ENCODE assay signal across 8 cellular contexts in genomic region chr3:48634661-48635221, GRCh38. TPM values are rescaled to one million over a fixed set of nuclear protein-coding genes. Genes with fewer than 3 reads are reported as not detected.
DNase-seq lines count a peak whose midpoint lies in the region; ATAC-seq and TF ChIP-seq lines count a peak whose summit lies in the region.

No MANE protein-coding gene starts in this region.

- TF ChIP-seq CTCF in left ventricle myocardium inferior (IDR thresholded peaks at IDR 0.05; ENCODE audit: borderline replicate concordance): no peak
- TF ChIP-seq CTCF in psoas muscle (IDR thresholded peaks at IDR 0.05): no peak

- intact Hi-C loops in left ventricle myocardium inferior (cut with micrococcal nuclease) (no loop called here), psoas muscle (cut with DNase I) (loop anchor here in 1 of 2 donors (2.0 kb wide), 2 partner anchors 26 to 76 kb away; partner anchors contain the start of gene UQCRC1)

- 3 to 4% (median 4%) methylated on average over 29 to 30 of the region's 30 CpGs for WGBS in psoas muscle, 3 donors

- H3K36me3 ChIP-seq in left ventricle myocardium inferior: peaks cover 34% of the 10 kb centered on the region
- H3K36me3 ChIP-seq in psoas muscle (ENCODE audit: insufficient read depth in 1 of 2, low read depth in 1 of 2): peaks cover 0 to 21% of the 10 kb centered on the region in 2 donors

- peak overlapping the region; percentile 94 for H3K27ac ChIP-seq in left ventricle myocardium inferior (replicated peaks)
- peak overlapping the region; percentile 79 for H3K27ac ChIP-seq in psoas muscle

- H3K27me3 ChIP-seq in left ventricle myocardium inferior (ENCODE audit: low read depth) (no peaks in the 10 kb centered on the region), psoas muscle (ENCODE audit: insufficient read depth in 3 of 3, low read length in 2 of 3) (no peaks in the 10 kb centered on the region)

- H3K9me3 ChIP-seq in left ventricle myocardium inferior (replicated peaks) (no peaks in the 10 kb centered on the region), psoas muscle (no peaks in the 10 kb centered on the region)

- in situ Hi-C loops in SK-MEL-5 (cut with HindIII; ENCODE audit: low pct_unique_long_range_greater_than_20kb, low sequenced_read_pairs): no loop called here

- peak overlapping the region; percentile 98 for H3K4me3 ChIP-seq in left ventricle myocardium inferior
- peak overlapping the region; percentile 92 for H3K4me3 ChIP-seq in psoas muscle

- DNase-seq in NK-92 treated with Interleukin-12 subunit alpha and Interleukin-12 subunit beta, amount 100 ng/mL, for 24 hours (lab: John Stamatoyannopoulos, UW): peak; percentile 16
- DNase-seq in NK-92 (lab: John Stamatoyannopoulos, UW; ENCODE audit: unreplicated experiment) (no peak), SK-MEL-5 (ENCODE audit: low read depth, low spot score) (peak; percentile 60), left ventricle myocardium inferior (peak; percentile 55), psoas muscle (peak; percentile 60 to 74), ureter (ENCODE audit: low spot score) (no peak)
- DNase-seq in activated naive CD8-positive, alpha-beta T cell treated with anti-CD3 and anti-CD28 coated beads, Interleukin-2, amount 50 U/mL, for 16 hours (ENCODE audit: low read depth, low spot score): peak; percentile 31

- peak; percentile 32 for ATAC-seq in HG03342 (IDR thresholded peaks at IDR 0.05; ENCODE audit: unreplicated experiment)
- ATAC-seq in psoas muscle: peak; percentile 32 to 53 (median 43)

- H3K4me1 ChIP-seq in left ventricle myocardium inferior: peaks cover 32% of the 10 kb centered on the region
- peaks cover 19% of the 10 kb centered on the region for H3K4me1 ChIP-seq in psoas muscle

RNA-seq across cellular contexts. Expression of gene SLC26A6, which starts 0.5 kb away (rescaled TPM):
- total RNA-seq in SK-MEL-5 (2014; rRNA removed; shearing (Covaris generic)): 26.3 and 27.1 TPM in 2 replicates
- polyA plus RNA-seq in SK-MEL-5 (2015; cell fraction: cytosol; rRNA removed): 17.1 and 20.6 TPM in 2 replicates
- polyA plus RNA-seq in SK-MEL-5 (2015; cell fraction: nucleus; rRNA removed): 394 and 458 TPM in 2 replicates
- 12.9 TPM for total RNA-seq in left ventricle myocardium inferior
- 10 to 100 TPM in 1 of 4 donors, 1 to 10 TPM in 3; 5.6 to 13.0 (median 6.6) TPM for total RNA-seq in psoas muscle
- polyA plus RNA-seq in psoas muscle: 10 to 100 TPM in 1 of 3 donors, 1 to 10 TPM in 2; 4.5 to 10.5 (median 6.0) TPM
- total RNA-seq in ureter: 12.3 TPM

RNA-seq across cellular contexts. Expression of gene TMEM89, which starts 13.2 kb away (rescaled TPM):
- not detected in 2 replicates for total RNA-seq in SK-MEL-5 (2014; rRNA removed; shearing (Covaris generic))
- polyA plus RNA-seq in SK-MEL-5 (2015; cell fraction: cytosol; rRNA removed): not detected in 2 replicates
- polyA plus RNA-seq in SK-MEL-5 (2015; cell fraction: nucleus; rRNA removed): not detected in 2 replicates
- total RNA-seq in left ventricle myocardium inferior (not detected), psoas muscle (not detected), ureter (not detected)
- polyA plus RNA-seq in psoas muscle: not detected

RNA-seq across cellular contexts. Expression of gene UQCRC1, which starts 25.3 kb away (rescaled TPM):
- 288 and 322 TPM in 2 replicates for total RNA-seq in SK-MEL-5 (2014; rRNA removed; shearing (Covaris generic))
- polyA plus RNA-seq in SK-MEL-5 (2015; cell fraction: cytosol; rRNA removed): 291 and 341 TPM in 2 replicates
- 192 and 241 TPM in 2 replicates for polyA plus RNA-seq in SK-MEL-5 (2015; cell fraction: nucleus; rRNA removed)
- total RNA-seq in left ventricle myocardium inferior: 1,000 TPM
- 100 to 1,000 TPM; 466 to 704 (median 587) TPM for total RNA-seq in psoas muscle
- polyA plus RNA-seq in psoas muscle: 100 to 1,000 TPM; 499 to 719 (median 685) TPM
- 178 TPM for total RNA-seq in ureter

RNA-seq across cellular contexts. Expression of gene CELSR3, which starts 27.9 kb away (rescaled TPM):
- total RNA-seq in SK-MEL-5 (2014; rRNA removed; shearing (Covaris generic)): 3.2 and 3.6 TPM in 2 replicates
- 5.5 and 7.8 TPM in 2 replicates for polyA plus RNA-seq in SK-MEL-5 (2015; cell fraction: cytosol; rRNA removed)
- polyA plus RNA-seq in SK-MEL-5 (2015; cell fraction: nucleus; rRNA removed): 37.6 and 55.1 TPM in 2 replicates
- total RNA-seq in left ventricle myocardium inferior (0.14 TPM), psoas muscle (under 1 TPM; 0.04 to 0.19 (median 0.09) TPM), ureter (1.5 TPM)
- polyA plus RNA-seq in psoas muscle: under 1 TPM; 0.06 to 0.21 (median 0.16) TPM

RNA-seq across cellular contexts. Expression of gene COL7A1, which starts 39.6 kb away (rescaled TPM):
- 0.26 and 2.0 TPM in 2 replicates for total RNA-seq in SK-MEL-5 (2014; rRNA removed; shearing (Covaris generic))
- polyA plus RNA-seq in SK-MEL-5 (2015; cell fraction: cytosol; rRNA removed): 0.29 and 2.6 TPM in 2 replicates
- polyA plus RNA-seq in SK-MEL-5 (2015; cell fraction: nucleus; rRNA removed): 18.9 and 26.8 TPM in 2 replicates
- total RNA-seq in left ventricle myocardium inferior: 24.4 TPM
- 10 to 100 TPM in 1 of 4 donors, 1 to 10 TPM in 3; 5.1 to 22.2 (median 5.8) TPM for total RNA-seq in psoas muscle
- polyA plus RNA-seq in psoas muscle: 1 to 10 TPM; 1.6 to 3.5 (median 2.7) TPM
- total RNA-seq in ureter: 62.9 TPM

Comparison
In these comparisons a context has a peak if more than half of its experiments do, and no peak if none do; other contexts are left out.
1. DNase-seq: peak in NK-92 treated with Interleukin-12 subunit alpha and Interleukin-12 subunit beta, amount 100 ng/mL, for 24 hours (single experiment), SK-MEL-5 (single experiment), activated naive CD8-positive, alpha-beta T cell treated with anti-CD3 and anti-CD28 coated beads, Interleukin-2, amount 50 U/mL, for 16 hours (single experiment), left ventricle myocardium inferior (single experiment) and psoas muscle (2 of 2); none in NK-92 (single experiment) and ureter (single experiment).